In genomic region chr10:60806951-60807350, GRCh38 we compare ENCODE assay signal across 19 cellular contexts. TPM values are rescaled to one million over a fixed set of nuclear protein-coding genes. Genes with fewer than 3 reads are reported as not detected.
DNase-seq lines count a peak whose midpoint lies in the region; ATAC-seq, FAIRE-seq and TF ChIP-seq lines count a peak whose summit lies in the region.
"Had no signal": no experiment of that assay in that cellular context is flagged by ENCODE, and none has a peak within 500 bp of the region (broad histone marks: within the 10 kb centered on the region; RNA-seq: fewer than 3 reads in every experiment).

No MANE protein-coding gene starts in this region.

- CTCF ChIA-PET in SK-N-SH (lab: Yijun Ruan, JAX) = no interaction called here
- CTCF ChIA-PET in CD4-positive, alpha-beta T cell (lab: Charles Lee) = no interaction called here

- H3K9me3 Mint-ChIP-seq in CD4-positive, alpha-beta T cell = no peaks in the 10 kb centered on the region
- H3K9me3 Mint-ChIP-seq: CD4-positive, CD25-positive, alpha-beta regulatory T cell; GM23338; H9 had no signal

- H3K4me1 ChIP-seq in SK-N-SH (ENCODE audit: control insufficient read depth in 1 of 2, insufficient read depth in 2 of 2, low read depth in 1 of 2, low read length in 1 of 2) = peaks cover 0 to 9% of the 10 kb centered on the region in 2 experiments; a peak in 2 of 4 replicates
- H3K4me1 ChIP-seq: BLaER1 had no signal

- no peak for TF ChIP-seq EP300 in SK-N-SH (IDR thresholded peaks at IDR 0.05; ENCODE audit: borderline replicate concordance in 1 of 2, low read depth in 1 of 2, low read length in 1 of 2)

- no peaks in the 10 kb centered on the region for H3K36me3 Mint-ChIP-seq in CD4-positive, alpha-beta T cell (ENCODE audit: low read depth)
- H3K36me3 Mint-ChIP-seq: CD4-positive, CD25-positive, alpha-beta regulatory T cell had no signal

- no peaks in the 10 kb centered on the region for H4K20me1 ChIP-seq in SK-N-SH (ENCODE audit: insufficient read depth)
- H4K20me1 ChIP-seq: BLaER1 had no signal

- H3K27ac Mint-ChIP-seq in CD4-positive, alpha-beta T cell = no peak overlapping the region
- H3K27ac Mint-ChIP-seq: CD4-positive, CD25-positive, alpha-beta regulatory T cell; GM23338; H9 had no signal

- no peak for ATAC-seq in SK-N-SH treated with all-trans-retinoic acid at 6 μM for 48 hours
- ATAC-seq in CD4-positive, alpha-beta T cell (ENCODE audit: poor library complexity) = no peak
- ATAC-seq: GM23338 had no signal

- H3K27me3 ChIP-seq in SK-N-SH (ENCODE audit: insufficient read depth) (no peaks in the 10 kb centered on the region), bronchial epithelial cell (ENCODE audit: control insufficient read depth, insufficient read depth, low read length) (no peaks in the 10 kb centered on the region), WERI-Rb-1 (ENCODE audit: insufficient read depth, low read depth, severe bottlenecking) (no peaks in the 10 kb centered on the region)
- no peaks in the 10 kb centered on the region for H3K27me3 ChIP-seq in CD4-positive, alpha-beta T cell (ENCODE audit: control insufficient read depth, insufficient read depth, low read length)
- H3K27me3 ChIP-seq: BLaER1 had no signal

- H3K27ac ChIP-seq in SK-N-SH (ENCODE audit: low read depth in 2 of 2, low read length in 1 of 2) (no peak overlapping the region), WERI-Rb-1 (no peak overlapping the region)
- no peak overlapping the region for H3K27ac ChIP-seq in CD4-positive, alpha-beta T cell (ENCODE audit: low read depth, low read length)
- H3K27ac ChIP-seq: 22Rv1, BLaER1 had no signal

- H3K9me2 ChIP-seq in SK-N-SH = no peaks in the 10 kb centered on the region

- TF ChIP-seq CTCF in SK-N-SH (IDR thresholded peaks at IDR 0.05) (no peak), bronchial epithelial cell (IDR thresholded peaks at IDR 0.05; ENCODE audit: insufficient read depth, low read length, severe bottlenecking) (no peak), WERI-Rb-1 (IDR thresholded peaks at IDR 0.05; ENCODE audit: low read depth, low read length) (no peak)
- TF ChIP-seq CTCF in CD4-positive, alpha-beta T cell (IDR thresholded peaks at IDR 0.05) = no peak

- 0 out of 2 replicates have a peak overlapping the region, but pooled peaks have one; percentile 30 for H2AFZ ChIP-seq in SK-N-SH (ENCODE audit: low read depth)
- H2AFZ ChIP-seq: GM23338 had no signal

- no peaks in the 10 kb centered on the region for H3K4me1 Mint-ChIP-seq in CD4-positive, alpha-beta T cell (ENCODE audit: low read depth)

- no peak for FAIRE-seq in bronchial epithelial cell (lab: Jason Lieb, UNC)
- FAIRE-seq: G401.6, GM12891 had no signal

- H3K4me3 ChIP-seq in SK-N-SH (ENCODE audit: low read depth in 2 of 2, low read length in 1 of 2) (no peak overlapping the region), bronchial epithelial cell (ENCODE audit: low read depth, low read length) (no peak overlapping the region), WERI-Rb-1 (ENCODE audit: low read depth, low read length) (no peak overlapping the region)
- H3K4me3 ChIP-seq: BLaER1, GM23338 had no signal

- POLR2A ChIA-PET in SK-N-SH (lab: Yijun Ruan, JAX) = no interaction called here
- POLR2A ChIA-PET in CD4-positive, alpha-beta T cell (lab: Charles Lee) = no interaction called here

- H3K9me3 ChIP-seq in SK-N-SH (no peaks in the 10 kb centered on the region), WERI-Rb-1 (ENCODE audit: severe bottlenecking) (no peaks in the 10 kb centered on the region)
- H3K9me3 ChIP-seq in CD4-positive, alpha-beta T cell (ENCODE audit: control insufficient read depth, low read length) = no peaks in the 10 kb centered on the region
- H3K9me3 ChIP-seq: BLaER1 had no signal

- H3F3A ChIP-seq in SK-N-SH (replicated peaks; ENCODE audit: insufficient read depth) = no peaks in the 10 kb centered on the region

- no peak overlapping the region for H3K4me3 Mint-ChIP-seq in CD4-positive, alpha-beta T cell
- H3K4me3 Mint-ChIP-seq: CD4-positive, CD25-positive, alpha-beta regulatory T cell; GM23338; H9 had no signal

- H3K36me3 ChIP-seq in SK-N-SH (replicated peaks in 1 of 2; ENCODE audit: control insufficient read depth in 1 of 2, insufficient read depth in 2 of 2, low read length in 1 of 2) (no peaks in the 10 kb centered on the region), bronchial epithelial cell (ENCODE audit: control insufficient read depth, insufficient read depth, low read length) (no peaks in the 10 kb centered on the region), WERI-Rb-1 (no peaks in the 10 kb centered on the region)

- no peak for TF ChIP-seq RAD21 in SK-N-SH (IDR thresholded peaks at IDR 0.05; ENCODE audit: low read length)

- no peak for DNase-seq in SK-N-SH
- DNase-seq in bronchial epithelial cell (ENCODE audit: low read depth) = peak; percentile 47
- DNase-seq in renal cortical epithelial cell (ENCODE audit: low read depth) = peak; percentile 63
- no peak for DNase-seq in CD4-positive, alpha-beta T cell
- DNase-seq in WERI-Rb-1 = no peak
- no peak for DNase-seq in CD1c-positive myeloid dendritic cell (ENCODE audit: extremely low spot score)
- DNase-seq: AML-193; Calu3; CD4-positive, CD25-positive, alpha-beta regulatory T cell; DMS 273 treated with DMSO at 0.1 percent for 48 hours; DMS79; EL; H9 had no signal

- H3K27me3 Mint-ChIP-seq in CD4-positive, alpha-beta T cell = no peaks in the 10 kb centered on the region
- H3K27me3 Mint-ChIP-seq: CD4-positive, CD25-positive, alpha-beta regulatory T cell had no signal

- no peak overlapping the region for H3K9ac ChIP-seq in SK-N-SH
- H3K9ac ChIP-seq: BLaER1 had no signal

- H3K4me2 ChIP-seq in SK-N-SH = no peak overlapping the region
- H3K4me2 ChIP-seq: BLaER1, GM23338 had no signal

- no peaks in the 10 kb centered on the region for H3K79me2 ChIP-seq in SK-N-SH (ENCODE audit: insufficient read depth)

- WGBS in SK-N-SH (ENCODE audit: low lambda C conversion rate) = 78% methylated on average over 4 of the region's 4 CpGs

- intact Hi-C loops in CD4-positive, alpha-beta T cell (cut with DNase I, micrococcal nuclease) = no loop called here

TF ChIP-seq in SK-N-SH, 30 proteins besides CTCF, POLR2A, EP300 and RAD21 (continues in another document):
- no peak for TF ChIP-seq NRF1 (IDR thresholded peaks at IDR 0.05; ENCODE audit: low read depth, low read length)
- TF ChIP-seq SIN3A (IDR thresholded peaks at IDR 0.05; ENCODE audit: borderline replicate concordance, low read depth, low read length) = no peak
- TF ChIP-seq GATA2 (CRISPR knock-in tag; IDR thresholded peaks at IDR 0.05) = no peak
- no peak for TF ChIP-seq JUND (IDR thresholded peaks at IDR 0.05)
- TF ChIP-seq FOXJ3 (CRISPR knock-in tag; IDR thresholded peaks at IDR 0.05) = no peak
- no peak for TF ChIP-seq FOSL2 (IDR thresholded peaks at IDR 0.05; ENCODE audit: borderline replicate concordance, low read depth)
- no peak for TF ChIP-seq TAF1 (IDR thresholded peaks at IDR 0.05; ENCODE audit: borderline replicate concordance, low read depth, low read length)
- TF ChIP-seq CHD2 (IDR thresholded peaks at IDR 0.05; ENCODE audit: low read length, partially characterized antibody) = no peak
- TF ChIP-seq ZBTB33 (IDR thresholded peaks at IDR 0.05; ENCODE audit: borderline replicate concordance, low read depth) = no peak

TF ChIP-seq in SK-N-SH treated with all-trans-retinoic acid at 6 μM for 48 hours, 23 proteins besides CTCF, POLR2A, EP300 and RAD21 (continues in another document):
- TF ChIP-seq CREB5 (CRISPR knock-in tag; IDR thresholded peaks at IDR 0.05; ENCODE audit: low read depth) (no peak), RARB (CRISPR knock-in tag; IDR thresholded peaks at IDR 0.05) (no peak), TCF4 (CRISPR knock-in tag; IDR thresholded peaks at IDR 0.05; ENCODE audit: borderline replicate concordance) (no peak), ISL1 (CRISPR knock-in tag; IDR thresholded peaks at IDR 0.05) (no peak), ESRRG (CRISPR knock-in tag; IDR thresholded peaks at IDR 0.05) (no peak), ZFP3 (CRISPR knock-in tag; IDR thresholded peaks at IDR 0.05) (no peak), PPARA (CRISPR knock-in tag; IDR thresholded peaks at IDR 0.05; ENCODE audit: borderline replicate concordance) (no peak), GLIS3 (CRISPR knock-in tag; IDR thresholded peaks at IDR 0.05) (no peak), ZNF8 (CRISPR knock-in tag; IDR thresholded peaks at IDR 0.05) (no peak), CSDC2 (CRISPR knock-in tag; IDR thresholded peaks at IDR 0.05) (no peak), SNAI2 (CRISPR knock-in tag; IDR thresholded peaks at IDR 0.05) (no peak), ZNF565 (CRISPR knock-in tag; conservative IDR thresholded peaks at IDR 0.05; ENCODE audit: low read depth) (no peak), ZNF70 (CRISPR knock-in tag; IDR thresholded peaks at IDR 0.05) (no peak), PATZ1 (CRISPR knock-in tag; IDR thresholded peaks at IDR 0.05; ENCODE audit: borderline replicate concordance) (no peak)

RNA-seq across cellular contexts. Expression of gene CDK1, which starts 28.7 kb away (rescaled TPM):
- 20.8 and 22.3 TPM in 2 replicates for polyA plus RNA-seq in SK-N-SH (2012; rRNA removed)
- polyA plus RNA-seq in SK-N-SH (2012; cell fraction: cytosol; rRNA removed) = 30.9 and 34.5 TPM in 2 replicates
- 9.5 and 24.2 TPM in 2 replicates for polyA plus RNA-seq in SK-N-SH (2012; cell fraction: nucleus; rRNA removed)
- total RNA-seq in bronchial epithelial cell (0.64 and 0.79 TPM in 2 replicates), renal cortical epithelial cell (3.8 and 50.5 TPM in 2 replicates)
- 1 to 10 TPM in 1 of 2 experiments, under 1 TPM in 1; 0.75 to 1.1 TPM for total RNA-seq in CD4-positive, alpha-beta T cell

Comparison
In these comparisons a context has a peak if more than half of its experiments do, and no peak if none do; other contexts are left out.
1. DNase-seq: peak in bronchial epithelial cell (single experiment) and renal cortical epithelial cell (single experiment); none in SK-N-SH (single experiment), CD4-positive, alpha-beta T cell (0 of 10), WERI-Rb-1 (single experiment) and CD1c-positive myeloid dendritic cell (single experiment).